8 cellular contexts compared by ENCODE assay signal in the genomic region with DNA sequence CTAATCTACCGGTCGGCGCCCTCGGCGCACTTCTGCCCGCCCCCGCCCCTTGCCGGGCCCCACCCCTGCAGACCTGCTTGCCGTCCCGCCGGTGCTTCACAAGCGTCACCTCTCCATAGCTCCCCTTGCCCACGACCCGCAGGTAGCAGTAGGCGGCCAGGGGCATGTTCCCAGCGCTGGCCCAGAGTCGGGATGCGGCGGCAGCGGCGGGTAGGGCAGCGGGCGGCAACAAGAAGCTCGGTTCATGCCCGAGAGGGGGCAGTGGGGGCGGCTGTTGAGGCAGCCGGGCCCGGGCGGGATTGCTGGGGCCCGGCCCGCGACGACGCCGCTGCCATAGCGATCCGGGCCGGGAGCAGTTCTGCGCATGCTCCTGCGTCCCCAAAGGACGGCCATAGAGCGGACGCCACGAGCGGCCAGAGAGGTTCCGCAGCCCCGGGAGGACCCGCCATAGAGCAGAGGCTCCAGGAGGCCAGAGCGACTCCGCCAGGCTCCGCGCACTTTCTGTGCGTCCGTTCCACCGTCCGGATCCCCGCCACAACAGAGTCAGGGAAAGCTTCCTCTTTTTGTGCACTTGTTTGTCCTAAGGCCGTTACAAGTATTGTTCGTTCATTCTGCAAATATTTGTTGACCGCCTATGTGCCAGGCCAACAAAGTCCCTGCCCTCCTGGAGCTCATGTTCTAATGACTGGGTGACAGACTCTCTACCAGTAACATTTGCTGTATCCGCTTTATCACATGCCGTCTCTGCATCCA. TPM values are rescaled to one million over a fixed set of nuclear protein-coding genes. Genes with fewer than 3 reads are reported as not detected.
DNase-seq lines count a peak whose midpoint lies in the region; ATAC-seq and TF ChIP-seq lines count a peak whose summit lies in the region.

A gene (minus strand): TSS at position 360 of the 753 bp plus-strand sequence. CDS start 194 bp downstream, at position 166.

- H4K20me1 ChIP-seq in PC-3 (ENCODE audit: low read length): no peaks in the 10 kb centered on the region

- peak within 1 kb of the TSS; percentile 56 for H3K4me3 ChIP-seq in Jurkat, Clone E6-1 (ENCODE audit: low read length)
- H3K4me3 ChIP-seq in PC-3 (ENCODE audit: low read length) (peak within 1 kb of the TSS; percentile 83), mucosa of rectum (ENCODE audit: low read length in 2 of 2) (peak within 1 kb of the TSS; percentile 81 to 99)

- intact Hi-C loops in PC-3 (cut with micrococcal nuclease): loop anchor here (10.0 kb wide), 1 partner anchor 294 kb away; no protein-coding TSS in a partner anchor

- no peaks in the 10 kb centered on the region for H3K27me3 ChIP-seq in PC-3 (ENCODE audit: low read length)
- H3K27me3 ChIP-seq in mucosa of rectum (ENCODE audit: control insufficient read depth in 2 of 2, insufficient read depth in 2 of 2, low read length in 2 of 2): no peaks in the 10 kb centered on the region

- no peaks in the 10 kb centered on the region for H3K9me2 ChIP-seq in PC-3 (replicated peaks; ENCODE audit: low read length)

- POLR2A ChIA-PET in PC-3 (lab: Charles Lee; ENCODE audit: unreplicated experiment): interaction anchor here (0.5 to 0.6 kb wide), 3 partner anchors 17 to 1087 kb away, joined by 3 to 6 read pairs (median 5); no protein-coding TSS in a partner anchor

- H2AFZ ChIP-seq in PC-3 (ENCODE audit: low read length): peak within 1 kb of the TSS; percentile 93

- TF ChIP-seq POLR2A in erythroblast (IDR thresholded peaks at IDR 0.05; ENCODE audit: low read length): peak; percentile 97

- peak; percentile 95 for ATAC-seq in GM21619 (IDR thresholded peaks at IDR 0.05; ENCODE audit: unreplicated experiment)
- ATAC-seq in PC-3: peak; percentile 99

- H3K9me3 ChIP-seq in PC-3 (ENCODE audit: low read length) (no peaks in the 10 kb centered on the region), mucosa of rectum (ENCODE audit: control insufficient read depth in 2 of 2, low read length in 2 of 2) (no peaks in the 10 kb centered on the region)

- peaks cover 13% of the 10 kb centered on the region for H3K4me1 ChIP-seq in PC-3 (ENCODE audit: insufficient read depth, low read length)
- H3K4me1 ChIP-seq in mucosa of rectum (ENCODE audit: control insufficient read depth in 2 of 2, insufficient read depth in 2 of 2, low read length in 2 of 2): peaks cover 5 to 9% of the 10 kb centered on the region in 2 donors

- H3F3A ChIP-seq in PC-3 (ENCODE audit: low read length, unreplicated experiment): no peaks in the 10 kb centered on the region

- TF ChIP-seq CTCF in PC-3 (conservative IDR thresholded peaks at IDR 0.05; ENCODE audit: low read depth, low read length): no peak

- H3K9ac ChIP-seq in PC-3 (ENCODE audit: low read length): peak within 1 kb of the TSS; percentile 85
- H3K9ac ChIP-seq in mucosa of rectum (ENCODE audit: low read depth in 1 of 2, low read length in 2 of 2): peak within 1 kb of the TSS; percentile 74 to 84

- DNase-seq in DMS53 (lab: John Stamatoyannopoulos, UW) (peak; percentile 86), PC-3 (peak; percentile 95), activated T-cell treated with anti-CD3 and anti-CD28 coated beads for 48 hours (ENCODE audit: low read depth) (peak; percentile 88), erythroblast (lab: John Stamatoyannopoulos, UW) (peak; percentile 91 to 94)
- DNase-seq in Jurkat, Clone E6-1 (ENCODE audit: low read depth, low spot score): peak; percentile 75
- DNase-seq in stimulated activated CD8-positive, alpha-beta memory T cell treated with anti-CD3 and anti-CD28 coated beads, Interleukin-4, amount 100 ng/mL, for 4 hours (ENCODE audit: low read depth in 2 of 2, low spot score in 1 of 2): peak; percentile 55 to 75

- no TSS peak for BruUV-seq in PC-3 (replicated peaks; lab: Mats Ljungman, UMichigan)

- CTCF ChIA-PET in PC-3 (lab: Charles Lee): interaction anchor here (0.6 kb wide), 1 partner anchor 143 kb away, joined by 3 read pairs; no protein-coding TSS in a partner anchor

- H3K27ac ChIP-seq in PC-3 (ENCODE audit: low read length): peak within 1 kb of the TSS; percentile 33; the same call in 1 of the 2 replicates
- peak within 1 kb of the TSS; percentile 68 to 70 for H3K27ac ChIP-seq in mucosa of rectum (ENCODE audit: low read depth in 2 of 2, low read length in 2 of 2)

- peak within 1 kb of the TSS; percentile 98 for H3K4me2 ChIP-seq in PC-3 (ENCODE audit: low read length)

- peaks cover 10% of the 10 kb centered on the region; the same call in 1 of the 2 replicates for H3K36me3 ChIP-seq in PC-3 (ENCODE audit: low read depth, low read length)
- peaks cover 0 to 5% of the 10 kb centered on the region in 2 donors for H3K36me3 ChIP-seq in mucosa of rectum (ENCODE audit: control insufficient read depth in 2 of 2, insufficient read depth in 2 of 2, low read length in 2 of 2)

- peaks cover 32% of the 10 kb centered on the region for H3K79me2 ChIP-seq in PC-3 (ENCODE audit: low read length)

RNA-seq across cellular contexts. Expression of the gene that starts here (rescaled TPM):
- 5.3 TPM for polyA plus RNA-seq in Jurkat, Clone E6-1 (2012; ENCODE audit: insufficient read depth, insufficient read length)
- 26.6 and 33.6 TPM in 2 replicates for total RNA-seq in PC-3 (2014; rRNA removed)

Comparison
In these comparisons a context has a peak if more than half of its experiments do, and no peak if none do; other contexts are left out.
1. Peak in every context shown above with its lines: DNase-seq, ATAC-seq, H3K4me3 ChIP-seq and H3K27ac ChIP-seq.